Comparison of ENCODE assay signal across 1 cellular context in the genomic region with DNA sequence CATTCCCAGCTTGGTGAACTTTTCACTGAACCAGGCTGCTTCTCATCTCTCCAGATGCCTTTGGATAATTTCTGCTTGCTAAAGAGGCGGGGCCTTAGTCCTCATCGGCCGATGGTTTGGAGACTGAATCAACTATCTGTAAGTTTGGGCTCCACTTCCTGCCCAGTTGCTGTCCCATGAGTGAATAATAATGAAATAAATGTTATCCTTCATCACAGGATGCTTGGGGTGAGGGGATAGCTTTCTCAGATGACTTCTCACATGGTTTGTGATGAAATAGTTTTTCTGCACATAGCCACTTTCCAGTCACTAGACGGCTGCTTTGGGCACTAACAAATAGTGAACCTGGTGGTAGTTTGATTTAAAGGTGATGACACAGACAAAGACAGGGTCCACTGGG.
A peak's percentile ranks its signal among the peaks of the same experiment; 100 is the strongest.
TF ChIP-seq lines count a peak whose summit lies in the region.

No MANE protein-coding gene starts in this region.

TF ChIP-seq in IMR-90, 13 proteins besides CTCF, POLR2A, EP300 and RAD21:
- TF ChIP-seq MAZ (IDR thresholded peaks at IDR 0.05; ENCODE audit: borderline replicate concordance, low read depth, low read length) (no peak), CEBPB (IDR thresholded peaks at IDR 0.05; ENCODE audit: low read depth, low read length) (peak; percentile 62; the same call in 1 of the 2 replicates)
